30 cellular contexts compared by ENCODE assay signal in the genomic region with DNA sequence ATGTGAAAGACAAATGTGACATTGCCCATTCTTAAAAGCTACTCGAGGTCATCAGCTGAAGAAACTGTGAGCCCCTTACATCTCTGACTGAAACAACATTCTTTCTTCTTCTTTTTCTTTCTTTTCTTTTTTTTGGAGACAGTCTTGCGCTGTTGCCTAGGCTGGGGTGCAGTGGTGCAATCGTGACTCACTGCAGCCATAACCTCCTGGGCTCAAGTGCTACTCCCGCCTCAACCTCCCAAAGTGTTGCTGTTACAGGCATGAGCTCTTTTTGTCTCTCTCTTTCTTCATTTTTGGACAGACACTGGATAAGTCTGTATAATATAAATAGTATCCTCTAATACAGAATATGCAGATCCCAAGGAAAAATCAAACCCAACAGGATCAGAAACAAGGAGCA.
"Had no signal": no experiment of that assay in that cellular context is flagged by ENCODE, and none has a peak within 500 bp of the region (broad histone marks: within the 10 kb centered on the region; RNA-seq: fewer than 3 reads in every experiment).

No MANE protein-coding gene starts in this region.

- H3K9ac ChIP-seq: parathyroid adenoma had no signal

- ATAC-seq: esophagus mucosa; gastrocnemius medialis; left ventricle myocardium superior; psoas muscle; stimulated activated naive B cell treated with anti-CD40 and anti-IgM and Interleukin-4, amounts not matched to agents 10 μg/mL and 1 μg/mL and 100 μg/mL, for 72 hours had no signal

- DNase-seq: activated CD4-positive, alpha-beta memory T cell treated with anti-CD3 and anti-CD28 coated beads for 36 hours; activated CD4-positive, alpha-beta T cell treated with anti-CD3 and anti-CD28 coated beads, Interleukin-2, amount 10 ng/mL, durations not matched to agents 24 days and 14 days; activated CD4-positive, CD25-positive, alpha-beta regulatory T cell treated with anti-CD3 and anti-CD28 coated beads, Interleukin-2, amount 50 U/mL, for 72 hours; activated CD8-positive, alpha-beta memory T cell treated with anti-CD3 and anti-CD28 coated beads, Interleukin-2, amount 50 U/mL, for 4 hours; activated effector memory CD4-positive, alpha-beta T cell treated with anti-CD3 and anti-CD28 coated beads, Interleukin-2, amount 50 U/mL, for 16 hours; activated naive CD4-positive, alpha-beta T cell treated with anti-CD3 and anti-CD28 coated beads for 36 hours; activated naive CD8-positive, alpha-beta T cell treated with anti-CD3 and anti-CD28 coated beads for 36 hours; activated T-cell treated with anti-CD3 and anti-CD28 coated beads, Interleukin-2, amount 50 U/mL, for 1 hour; amygdala; endodermal cell; gastrocnemius medialis; glutamatergic neuron; islet precursor cell; left ventricle myocardium superior; naive B cell; nucleus accumbens; psoas muscle; stimulated activated CD4-positive, alpha-beta T cell treated with anti-CD3 and anti-CD28 coated beads, Interleukin-1b, Interleukin-23, amount 100 ng/mL, for 48 hours; stimulated activated CD4-positive, alpha-beta T cell treated with anti-CD3 and anti-CD28 coated beads, Interleukin-4, amount 100 ng/mL, for 4 hours; stimulated activated CD8-positive, alpha-beta memory T cell treated with anti-CD3 and anti-CD28 coated beads, Interleukin-4, amount 100 ng/mL, for 48 hours; stimulated activated naive B cell treated with anti-CD40 and anti-IgM and Interleukin-4, amounts not matched to agents 10 μg/mL and 1 μg/mL and 100 μg/mL, for 72 hours; stomach; T1000; thyroid gland; upper lobe of left lung had no signal

- H3K4me1 ChIP-seq: breast epithelium, gastrocnemius medialis, psoas muscle, stomach, thyroid gland, upper lobe of left lung, vagina had no signal

- H3K36me3 ChIP-seq: breast epithelium, gastrocnemius medialis, stomach, thyroid gland, upper lobe of left lung, vagina had no signal

- H3K9me3 ChIP-seq: breast epithelium, gastrocnemius medialis, psoas muscle, stomach, thyroid gland, upper lobe of left lung, vagina had no signal

- H3K4me3 ChIP-seq: breast epithelium, gastrocnemius medialis, psoas muscle, smooth muscle cell, stomach, thyroid gland, upper lobe of left lung, vagina had no signal

- H3K27me3 ChIP-seq: breast epithelium, gastrocnemius medialis, stomach, thyroid gland, upper lobe of left lung, vagina had no signal

- H3K27ac ChIP-seq: breast epithelium, gastrocnemius medialis, parathyroid adenoma, psoas muscle, stomach, thyroid gland, upper lobe of left lung, vagina had no signal
